ENCODE assay signal across 8 cellular contexts in the genomic region with DNA sequence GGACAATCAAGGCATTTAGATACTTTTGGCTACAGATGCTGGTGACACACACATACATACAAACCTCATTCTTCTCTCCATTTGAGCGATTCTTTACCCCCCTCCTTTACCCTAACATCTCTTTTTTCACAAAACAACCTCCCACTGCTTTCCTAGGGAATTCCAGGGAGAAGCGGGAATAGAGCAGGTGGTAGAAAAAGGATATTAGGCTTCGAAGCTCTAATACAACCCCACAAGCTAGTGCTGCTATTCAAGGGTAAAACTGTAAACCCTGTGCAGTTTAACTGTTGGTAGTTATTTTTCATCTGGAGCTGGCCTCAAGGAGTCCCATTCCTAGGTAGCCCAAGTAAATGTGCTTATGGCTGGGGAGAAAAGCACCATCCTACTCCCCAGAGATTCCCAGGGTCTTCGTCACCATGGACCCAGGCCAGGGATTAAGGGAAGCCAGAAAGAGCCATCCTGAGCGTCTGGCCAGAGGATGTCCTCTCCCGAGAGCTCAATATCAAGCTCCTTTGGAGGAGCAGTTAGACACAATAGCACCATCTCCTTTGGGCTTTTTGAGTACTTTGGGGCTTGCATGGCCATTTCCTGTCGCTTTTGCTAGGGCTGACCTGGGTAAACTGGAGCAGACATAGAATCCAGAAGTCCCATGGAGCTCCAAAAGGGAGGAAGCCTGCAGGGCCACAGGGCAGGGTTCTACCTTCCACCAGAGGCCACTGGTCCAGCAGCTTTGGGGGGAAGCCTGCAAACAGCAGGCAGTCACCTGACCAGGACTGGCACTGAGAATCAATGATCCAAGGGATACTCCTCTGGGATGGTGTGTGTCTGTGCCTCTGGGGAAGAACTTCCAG. TPM values are rescaled to one million over a fixed set of nuclear protein-coding genes. Genes with fewer than 3 reads are reported as not detected.
DNase-seq lines count a peak whose midpoint lies in the region; ATAC-seq and TF ChIP-seq lines count a peak whose summit lies in the region.

No MANE protein-coding gene starts in this region.

- no peaks in the 10 kb centered on the region for H4K20me1 ChIP-seq in BLaER1

- H2BK120ac ChIP-seq in neuronal stem cell (ENCODE audit: low read depth, low read length): no peak overlapping the region

- no peak overlapping the region for H2AFZ ChIP-seq in neuronal stem cell (ENCODE audit: low read length)

- no peaks in the 10 kb centered on the region for H3K79me1 ChIP-seq in neuronal stem cell (ENCODE audit: low read depth, low read length)

- no peaks in the 10 kb centered on the region for H3K36me3 ChIP-seq in BLaER1
- no peaks in the 10 kb centered on the region for H3K36me3 ChIP-seq in Panc1 (ENCODE audit: control insufficient read depth, insufficient read depth, low read length)
- H3K36me3 ChIP-seq in neuronal stem cell (replicated peaks in 1 of 2; ENCODE audit: control insufficient read depth in 2 of 2, insufficient read depth in 2 of 2, low read length in 2 of 2): peaks cover 0 to 34% of the 10 kb centered on the region in 2 donors
- H3K36me3 ChIP-seq in BE2C: no peaks in the 10 kb centered on the region

- no peak overlapping the region for H3K18ac ChIP-seq in neuronal stem cell (ENCODE audit: low read length)

- H3K23ac ChIP-seq in neuronal stem cell (ENCODE audit: low read depth, low read length, poor library complexity): no peak overlapping the region

- H3K4me3 Mint-ChIP-seq in effector memory CD8-positive, alpha-beta T cell: peak overlapping the region; percentile 87 to 98

- WGBS in neuronal stem cell (ENCODE audit: extremely low coverage in 2 of 2, insufficient read length in 2 of 2, insufficient replicate concordance in 1 of 2), 2 donors: 100% methylated on average over 1 of the region's 7 CpGs; no CpG with 5 or more reads in 1 of the 2 donors

- H3K4ac ChIP-seq in neuronal stem cell (ENCODE audit: low read length): no peak overlapping the region

- in situ Hi-C loops in Panc1 (cut with HindIII; ENCODE audit: low pct_unique_long_range_greater_than_20kb, low sequenced_read_pairs): loop anchor here (10.0 kb wide), 1 partner anchor 275 kb away; no protein-coding TSS in a partner anchor

- no peaks in the 10 kb centered on the region for H3K27me3 Mint-ChIP-seq in effector memory CD8-positive, alpha-beta T cell

- H3K4me1 Mint-ChIP-seq in effector memory CD8-positive, alpha-beta T cell (ENCODE audit: low read depth in 2 of 2): peaks cover 49 to 67% of the 10 kb centered on the region in 2 donors

- H3K4me2 ChIP-seq in BLaER1 (peak overlapping the region; percentile 27; the same call in 1 of the 2 replicates), neuronal stem cell (ENCODE audit: insufficient read depth, low read length, poor library complexity, severe bottlenecking) (no peak overlapping the region)

- no peak overlapping the region for H2BK12ac ChIP-seq in neuronal stem cell (ENCODE audit: low read length)

- POLR2A ChIA-PET in Panc1 (lab: Charles Lee): interaction anchor here (0.5 to 0.6 kb wide), 2 partner anchors 86 to 1273 kb away, joined by 3 read pairs; a partner anchor contains a TSS

- H3K9me3 Mint-ChIP-seq in effector memory CD8-positive, alpha-beta T cell: no peaks in the 10 kb centered on the region

- intact Hi-C loops in Panc1 (cut with micrococcal nuclease; ENCODE audit: unreplicated experiment): loop anchor here (5.0 to 10.0 kb wide), 3 partner anchors 98 to 503 kb away; a partner anchor contains a TSS

- peak overlapping the region; percentile 18 for H2BK5ac ChIP-seq in neuronal stem cell (ENCODE audit: low read length)

- H3K4me1 ChIP-seq in BLaER1 (peaks cover 23% of the 10 kb centered on the region), Panc1 (ENCODE audit: control insufficient read depth, insufficient read depth, low read length) (peaks cover 38% of the 10 kb centered on the region), neuronal stem cell (ENCODE audit: control insufficient read depth in 2 of 2, insufficient read depth in 1 of 2, low read depth in 1 of 2, low read length in 2 of 2) (peaks cover 8 to 27% of the 10 kb centered on the region in 2 donors), BE2C (peaks cover 15% of the 10 kb centered on the region; the same call in 1 of the 2 replicates)

- H2AK5ac ChIP-seq in neuronal stem cell (ENCODE audit: low read depth, low read length): peak overlapping the region; percentile 82

- no peak for TF ChIP-seq CTCF in Panc1 (IDR thresholded peaks at IDR 0.05)
- no peak for TF ChIP-seq CTCF in BE2C (IDR thresholded peaks at IDR 0.05; ENCODE audit: low read depth, low read length)

- no peaks in the 10 kb centered on the region for H3K9me3 ChIP-seq in BLaER1
- H3K9me3 ChIP-seq in Panc1 (ENCODE audit: control insufficient read depth, insufficient read depth, low read depth, low read length): no peaks in the 10 kb centered on the region
- peaks cover 0 to 10% of the 10 kb centered on the region in 2 donors for H3K9me3 ChIP-seq in neuronal stem cell (replicated peaks in 1 of 2; ENCODE audit: control insufficient read depth in 2 of 2, insufficient read depth in 1 of 2, low read depth in 1 of 2, low read length in 2 of 2)
- no peaks in the 10 kb centered on the region for H3K9me3 ChIP-seq in BE2C

- no peak for ATAC-seq in Panc1
- no peak for ATAC-seq in effector memory CD8-positive, alpha-beta T cell (replicated peaks)
- no peak for ATAC-seq in GM19452 (IDR thresholded peaks at IDR 0.05; ENCODE audit: unreplicated experiment)
- no peak for ATAC-seq in HG03135 (IDR thresholded peaks at IDR 0.05; ENCODE audit: unreplicated experiment)

- no peak for DNase-seq in Panc1 (ENCODE audit: low read depth, low spot score)
- no peak for DNase-seq in effector memory CD8-positive, alpha-beta T cell
- no peak for DNase-seq in neuronal stem cell (ENCODE audit: low spot score)
- DNase-seq in AG20443 (ENCODE audit: low spot score): no peak
- DNase-seq in BE2C: no peak

- peaks cover 30% of the 10 kb centered on the region for H3K27me3 ChIP-seq in BLaER1
- H3K27me3 ChIP-seq in Panc1 (ENCODE audit: control insufficient read depth, insufficient read depth, low read length): no peaks in the 10 kb centered on the region
- no peaks in the 10 kb centered on the region for H3K27me3 ChIP-seq in neuronal stem cell (ENCODE audit: control insufficient read depth in 3 of 3, insufficient read depth in 3 of 3, low read depth in 1 of 3, low read length in 3 of 3)
- H3K27me3 ChIP-seq in BE2C: no peaks in the 10 kb centered on the region

- H3K9ac ChIP-seq in BLaER1 (no peak overlapping the region), neuronal stem cell (ENCODE audit: low read depth, low read length, poor library complexity) (no peak overlapping the region)

- H3K14ac ChIP-seq in neuronal stem cell (ENCODE audit: low read length): no peak overlapping the region

- no peak overlapping the region for H4K8ac ChIP-seq in neuronal stem cell (ENCODE audit: low read depth, low read length)

- no TSS peak for BruUV-seq in Panc1 (replicated peaks; lab: Mats Ljungman, UMichigan)

- no peak overlapping the region for H4K91ac ChIP-seq in neuronal stem cell (ENCODE audit: low read depth, low read length, poor library complexity)

- H3K27ac Mint-ChIP-seq in effector memory CD8-positive, alpha-beta T cell: peak overlapping the region; percentile 90 to 96

- H3K4me3 ChIP-seq in BLaER1 (no peak overlapping the region), Panc1 (ENCODE audit: low read depth in 2 of 2, low read length in 2 of 2) (peak overlapping the region; percentile 4 to 34; a peak in 2 of 4 replicates), neuronal stem cell (ENCODE audit: low read length in 2 of 2) (no peak overlapping the region), BE2C (ENCODE audit: low read depth, low read length) (no peak overlapping the region)

- H3K36me3 Mint-ChIP-seq in effector memory CD8-positive, alpha-beta T cell (ENCODE audit: insufficient read depth): peaks cover 6% of the 10 kb centered on the region

- CTCF ChIA-PET in Panc1 (lab: Charles Lee): interaction anchor here (1.5 kb wide), 1 partner anchor 33 kb away, joined by 4 read pairs; no protein-coding TSS in a partner anchor

- H2BK15ac ChIP-seq in neuronal stem cell (ENCODE audit: low read length): peak overlapping the region; percentile 46

- H3K27ac ChIP-seq in BLaER1 (no peak overlapping the region; the same call in 1 of the 2 replicates), Panc1 (ENCODE audit: low read length) (peak overlapping the region; percentile 62), neuronal stem cell (replicated peaks; ENCODE audit: low read length) (no peak overlapping the region)

RNA-seq across cellular contexts. Expression of a gene that starts 3.1 kb away (rescaled TPM):
- 2.9 TPM for total RNA-seq in Panc1 (2021; ENCODE audit: unreplicated experiment)
- 1.9 TPM for polyA plus RNA-seq in Panc1 (2012; ENCODE audit: insufficient read length)
- 2.0 TPM for polyA plus RNA-seq in neuronal stem cell (2013, experiment 1 of 2)
- polyA plus RNA-seq in neuronal stem cell (2013, experiment 2 of 2): 2.2 TPM
- polyA plus RNA-seq in BE2C (2012; ENCODE audit: insufficient read depth, insufficient read length, low read depth): 9.9 TPM

RNA-seq across cellular contexts. Expression of a gene that starts 49.8 kb away (rescaled TPM):
- total RNA-seq in Panc1 (2021; ENCODE audit: unreplicated experiment): 25.3 TPM
- 9.2 TPM for polyA plus RNA-seq in Panc1 (2012; ENCODE audit: insufficient read length)
- polyA plus RNA-seq in neuronal stem cell (2013, experiment 1 of 2): 30.6 TPM
- 33.0 TPM for polyA plus RNA-seq in neuronal stem cell (2013, experiment 2 of 2)
- 25.6 TPM for polyA plus RNA-seq in BE2C (2012; ENCODE audit: insufficient read depth, insufficient read length, low read depth)

RNA-seq across cellular contexts. Expression of a gene that starts 49.9 kb away (rescaled TPM):
- 9.6 TPM for total RNA-seq in Panc1 (2021; ENCODE audit: unreplicated experiment)
- 5.1 TPM for polyA plus RNA-seq in Panc1 (2012; ENCODE audit: insufficient read length)
- polyA plus RNA-seq in neuronal stem cell (2013, experiment 1 of 2): 6.4 TPM
- 6.1 TPM for polyA plus RNA-seq in neuronal stem cell (2013, experiment 2 of 2)
- polyA plus RNA-seq in BE2C (2012; ENCODE audit: insufficient read depth, insufficient read length, low read depth): 15.4 TPM

Comparison
In these comparisons a context has a peak if more than half of its experiments do, and no peak if none do; other contexts are left out.
1. H3K4me3 ChIP-seq: peak in Panc1 (2 of 2); none in BLaER1 (single experiment), neuronal stem cell (0 of 2) and BE2C (single experiment).